Comparison of ENCODE assay signal across 25 cellular contexts in the genomic region with DNA sequence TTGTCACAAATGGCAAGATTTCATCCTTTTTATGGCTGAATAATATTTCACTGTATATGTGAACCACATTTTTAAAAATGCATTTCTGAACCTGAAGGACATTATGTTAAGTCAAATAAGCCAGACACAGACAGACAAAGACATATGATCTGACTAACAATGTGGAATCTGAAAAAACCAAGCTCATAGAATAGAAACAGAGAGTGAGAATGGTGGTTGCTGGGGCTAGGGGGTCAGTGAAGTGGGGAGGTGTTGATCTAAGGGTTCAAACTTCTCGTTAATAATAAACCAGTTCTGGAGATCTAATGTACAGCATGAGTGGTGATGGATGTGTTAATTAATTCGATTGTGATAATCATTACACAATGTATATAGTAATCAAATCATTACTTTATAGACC.
DNase-seq lines count a peak whose midpoint lies in the region; ATAC-seq lines count a peak whose summit lies in the region.
"Had no signal": no experiment of that assay in that cellular context is flagged by ENCODE, and none has a peak within 500 bp of the region (broad histone marks: within the 10 kb centered on the region; RNA-seq: fewer than 3 reads in every experiment).

No MANE protein-coding gene starts in this region.

- H3K4me1 Mint-ChIP-seq in activated naive CD8-positive, alpha-beta T cell treated with anti-CD3 and anti-CD28 coated beads, Interleukin-2, amount 50 U/mL, for 24 hours, result peaks cover 13% of the 10 kb centered on the region

- H3K36me3 Mint-ChIP-seq in activated naive CD8-positive, alpha-beta T cell treated with anti-CD3 and anti-CD28 coated beads, Interleukin-2, amount 50 U/mL, for 24 hours (ENCODE audit: low read depth), result no peaks in the 10 kb centered on the region
- H3K36me3 Mint-ChIP-seq: natural killer cell treated with Interleukin-12 subunit alpha and Interleukin-12 subunit beta and Interleukin-15 and Interleukin-18, amount 100 ng/mL, for 72 hours had no signal

- no peaks in the 10 kb centered on the region for H3K27me3 Mint-ChIP-seq in activated naive CD8-positive, alpha-beta T cell treated with anti-CD3 and anti-CD28 coated beads, Interleukin-2, amount 50 U/mL, for 24 hours
- H3K27me3 Mint-ChIP-seq: activated B cell treated with CpG ODN at 0.5 μM for 24 hours; activated T-helper 17 cell treated with anti-CD3 and anti-CD28 coated beads, Interleukin-2, amount 50 U/mL, for 72 hours; central memory CD8-positive, alpha-beta T cell; natural killer cell treated with Interleukin-12 subunit alpha and Interleukin-12 subunit beta and Interleukin-15 and Interleukin-18, amount 100 ng/mL, for 72 hours; stimulated activated naive B cell treated with anti-CD40 and anti-IgM and Interleukin-4, amounts not matched to agents 10 μg/mL and 1 μg/mL and 100 μg/mL, for 72 hours had no signal

- no peak for DNase-seq in ACHN
- no peak for DNase-seq in central memory CD4-positive, alpha-beta T cell
- DNase-seq in activated naive CD8-positive, alpha-beta T cell treated with anti-CD3 and anti-CD28 coated beads, Interleukin-2, amount 50 U/mL, for 24 hours, result no peak
- DNase-seq: activated B cell treated with CpG ODN at 0.5 μM for 24 hours; activated CD8-positive, alpha-beta memory T cell treated with anti-CD3 and anti-CD28 coated beads, Interleukin-2, amount 50 U/mL, for 4 hours; AML-193; KBM-7; MM.1S; NCI-H1436 treated with DMSO at 0.1 percent for 48 hours; Peyer's patch; SIG-M5; spleen; stimulated activated CD4-positive, alpha-beta T cell treated with anti-CD3 and anti-CD28 coated beads, Interleukin-4, amount 100 ng/mL, for 24 hours; stimulated activated naive B cell treated with anti-CD40 and anti-IgM and Interleukin-4, amounts not matched to agents 10 μg/mL and 1 μg/mL and 100 μg/mL, for 72 hours; SW 1271; T1000 had no signal

- in situ Hi-C loops in ACHN (cut with HindIII; ENCODE audit: low pct_ligation_motif_present, low pct_unique_long_range_greater_than_20kb, low sequenced_read_pairs), result no loop called here

- no peak overlapping the region for H3K27ac Mint-ChIP-seq in activated naive CD8-positive, alpha-beta T cell treated with anti-CD3 and anti-CD28 coated beads, Interleukin-2, amount 50 U/mL, for 24 hours
- H3K27ac Mint-ChIP-seq: activated B cell treated with CpG ODN at 0.5 μM for 24 hours; activated naive CD4-positive, alpha-beta T cell treated with anti-CD3 and anti-CD28 coated beads, Interleukin-2, amount 50 U/mL, for 72 hours; activated T-helper 17 cell treated with anti-CD3 and anti-CD28 coated beads, Interleukin-2, amount 50 U/mL, for 72 hours; natural killer cell treated with Interleukin-12 subunit alpha and Interleukin-12 subunit beta and Interleukin-15 and Interleukin-18, amount 100 ng/mL, for 72 hours; stimulated activated naive B cell treated with anti-CD40 and anti-IgM and Interleukin-4, amounts not matched to agents 10 μg/mL and 1 μg/mL and 100 μg/mL, for 72 hours had no signal

- peak; percentile 86 for ATAC-seq in GM18511 (IDR thresholded peaks at IDR 0.05; ENCODE audit: unreplicated experiment)
- ATAC-seq in GM19397 (IDR thresholded peaks at IDR 0.05; ENCODE audit: unreplicated experiment), result peak; percentile 77
- peak; percentile 59 for ATAC-seq in HG02678 (IDR thresholded peaks at IDR 0.05; ENCODE audit: unreplicated experiment)
- ATAC-seq in HG03196 (IDR thresholded peaks at IDR 0.05; ENCODE audit: unreplicated experiment), result peak; percentile 70
- ATAC-seq in activated naive CD8-positive, alpha-beta T cell treated with anti-CD3 and anti-CD28 coated beads, Interleukin-2, amount 50 U/mL, for 24 hours, result no peak
- no peak for ATAC-seq in GM19324 (IDR thresholded peaks at IDR 0.05; ENCODE audit: low FRiP score, unreplicated experiment)
- ATAC-seq: activated naive CD4-positive, alpha-beta T cell treated with anti-CD3 and anti-CD28 coated beads, Interleukin-2, amount 50 U/mL, for 72 hours; activated T-helper 17 cell treated with anti-CD3 and anti-CD28 coated beads, Interleukin-2, amount 50 U/mL, for 72 hours; natural killer cell treated with Interleukin-12 subunit alpha and Interleukin-12 subunit beta and Interleukin-15 and Interleukin-18, amount 100 ng/mL, for 72 hours; stimulated activated naive B cell treated with anti-CD40 and anti-IgM and Interleukin-4, amounts not matched to agents 10 μg/mL and 1 μg/mL and 100 μg/mL, for 72 hours had no signal

- H3K9me3 Mint-ChIP-seq in activated naive CD8-positive, alpha-beta T cell treated with anti-CD3 and anti-CD28 coated beads, Interleukin-2, amount 50 U/mL, for 24 hours, result peaks cover 4% of the 10 kb centered on the region
- H3K9me3 Mint-ChIP-seq: activated naive CD4-positive, alpha-beta T cell treated with anti-CD3 and anti-CD28 coated beads, Interleukin-2, amount 50 U/mL, for 72 hours; activated T-helper 17 cell treated with anti-CD3 and anti-CD28 coated beads, Interleukin-2, amount 50 U/mL, for 72 hours; central memory CD8-positive, alpha-beta T cell; natural killer cell treated with Interleukin-12 subunit alpha and Interleukin-12 subunit beta and Interleukin-15 and Interleukin-18, amount 100 ng/mL, for 72 hours had no signal

- H3K4me3 Mint-ChIP-seq in activated naive CD8-positive, alpha-beta T cell treated with anti-CD3 and anti-CD28 coated beads, Interleukin-2, amount 50 U/mL, for 24 hours, result no peak overlapping the region
- H3K4me3 Mint-ChIP-seq: activated B cell treated with CpG ODN at 0.5 μM for 24 hours; activated T-helper 17 cell treated with anti-CD3 and anti-CD28 coated beads, Interleukin-2, amount 50 U/mL, for 72 hours; central memory CD8-positive, alpha-beta T cell; natural killer cell treated with Interleukin-12 subunit alpha and Interleukin-12 subunit beta and Interleukin-15 and Interleukin-18, amount 100 ng/mL, for 72 hours; stimulated activated naive B cell treated with anti-CD40 and anti-IgM and Interleukin-4, amounts not matched to agents 10 μg/mL and 1 μg/mL and 100 μg/mL, for 72 hours had no signal

Comparison
In these comparisons a context has a peak if more than half of its experiments do, and no peak if none do; other contexts are left out.
1. ATAC-seq: peak in GM18511 (single experiment), GM19397 (single experiment), HG02678 (single experiment) and HG03196 (single experiment); none in activated naive CD8-positive, alpha-beta T cell treated with anti-CD3 and anti-CD28 coated beads, Interleukin-2, amount 50 U/mL, for 24 hours (single experiment) and GM19324 (single experiment).